Comparison of ENCODE assay signal across 29 cellular contexts in genomic region chr4:95204267-95204835, GRCh38.
DNase-seq lines count a peak whose midpoint lies in the region; ATAC-seq and TF ChIP-seq lines count a peak whose summit lies in the region.
"Had no signal": no experiment of that assay in that cellular context is flagged by ENCODE, and none has a peak within 500 bp of the region (broad histone marks: within the 10 kb centered on the region; RNA-seq: fewer than 3 reads in every experiment).

No MANE protein-coding gene starts in this region.

- ATAC-seq in WTC11: peak; percentile 72
- ATAC-seq in left colon: no peak
- ATAC-seq in GM21825 (IDR thresholded peaks at IDR 0.05; ENCODE audit: unreplicated experiment): no peak
- ATAC-seq: activated CD8-positive, alpha-beta T cell treated with anti-CD3 and anti-CD28 coated beads, Interleukin-2, amount 10 ng/mL, durations not matched to agents 7 days and 5 days; activated T-helper 17 cell treated with anti-CD3 and anti-CD28 coated beads, Interleukin-2, amount 50 U/mL, for 72 hours; esophagus mucosa; Panc1; pancreas; stimulated activated naive CD8-positive, alpha-beta T cell treated with anti-CD3 and anti-CD28 coated beads, Interleukin-15, Interleukin-2, amounts not matched to agents 100 U/mL and 50 U/mL, for 24 hours had no signal

- H3K27me3 ChIP-seq in layer of hippocampus (ENCODE audit: control insufficient read depth, insufficient read depth, low read length) (no peaks in the 10 kb centered on the region), H7 (ENCODE audit: control insufficient read depth, insufficient read depth, low read length) (no peaks in the 10 kb centered on the region)
- H3K27me3 ChIP-seq: cardiac muscle cell, heart right ventricle, pancreas, thyroid gland had no signal

- H3K4me3 ChIP-seq in H7 (ENCODE audit: insufficient read depth, low read depth, low read length): no peak overlapping the region
- H3K4me3 ChIP-seq: cardiac muscle cell, heart right ventricle, pancreas, smooth muscle cell, thyroid gland had no signal

- H3K4me3 Mint-ChIP-seq in WTC11: no peak overlapping the region
- H3K4me3 Mint-ChIP-seq: activated CD8-positive, alpha-beta T cell treated with anti-CD3 and anti-CD28 coated beads, Interleukin-2, amount 10 ng/mL, durations not matched to agents 7 days and 5 days; activated naive CD4-positive, alpha-beta T cell treated with anti-CD3 and anti-CD28 coated beads, Interleukin-2, amount 10 ng/mL, durations not matched to agents 7 days and 5 days; activated T-helper 17 cell treated with anti-CD3 and anti-CD28 coated beads, Interleukin-2, amount 50 U/mL, for 72 hours; CD8-positive, alpha-beta memory T cell; nephron; T-helper 2 cell treated with Interferon-gamma antibody and Interleukin-4, amounts not matched to agents 5 μg/mL and 100 μg/mL, for 36 hours had no signal

- CTCF ChIA-PET in WTC11 (lab: Charles Lee): interaction anchor here (0.6 to 1.9 kb wide), 25 partner anchors 8 to 1139 kb away, joined by 3 to 7 read pairs (median 4); no protein-coding TSS in a partner anchor

- intact Hi-C loops in left colon (cut with DNase I, micrococcal nuclease): no loop called here

- no peak for TF ChIP-seq CTCF in WTC11 (IDR thresholded peaks at IDR 0.05)

- H3K4me1 Mint-ChIP-seq in WTC11: peaks cover 5% of the 10 kb centered on the region
- H3K4me1 Mint-ChIP-seq: activated naive CD4-positive, alpha-beta T cell treated with anti-CD3 and anti-CD28 coated beads, Interleukin-2, amount 10 ng/mL, durations not matched to agents 7 days and 5 days; activated T-helper 17 cell treated with anti-CD3 and anti-CD28 coated beads, Interleukin-2, amount 50 U/mL, for 72 hours; CD8-positive, alpha-beta memory T cell; nephron had no signal

- H3K36me3 Mint-ChIP-seq in WTC11: no peaks in the 10 kb centered on the region
- H3K36me3 Mint-ChIP-seq: activated naive CD4-positive, alpha-beta T cell treated with anti-CD3 and anti-CD28 coated beads, Interleukin-2, amount 10 ng/mL, durations not matched to agents 7 days and 5 days; CD8-positive, alpha-beta memory T cell had no signal

- H3K9me3 Mint-ChIP-seq in WTC11: no peaks in the 10 kb centered on the region
- H3K9me3 Mint-ChIP-seq: activated naive CD4-positive, alpha-beta T cell treated with anti-CD3 and anti-CD28 coated beads, Interleukin-2, amount 10 ng/mL, durations not matched to agents 7 days and 5 days; activated T-helper 17 cell treated with anti-CD3 and anti-CD28 coated beads, Interleukin-2, amount 50 U/mL, for 72 hours; nephron; T-helper 2 cell treated with Interferon-gamma antibody and Interleukin-4, amounts not matched to agents 5 μg/mL and 100 μg/mL, for 36 hours had no signal

- DNase-seq in WTC11 (ENCODE audit: low spot score): no peak
- DNase-seq in caudate nucleus (lab: John Stamatoyannopoulos, UW): peak in 19 of 61 donors; percentile 4 to 59 (median 23)
- no peak for DNase-seq in left colon
- DNase-seq in H7: no peak
- DNase-seq: activated CD8-positive, alpha-beta T cell treated with anti-CD3 and anti-CD28 coated beads, Interleukin-2, amount 10 ng/mL, durations not matched to agents 7 days and 5 days; activated naive CD4-positive, alpha-beta T cell treated with anti-CD3 and anti-CD28 coated beads, Interleukin-2, amount 10 ng/mL, durations not matched to agents 7 days and 5 days; amniotic stem cell; CD8-positive, alpha-beta memory T cell; EL; foreskin melanocyte; heart right ventricle; IMR-90; NCI-H1436 treated with DMSO at 0.1 percent for 48 hours; NCI-H2081 treated with DMSO at 0.1 percent for 48 hours; NCI-H345; pancreas; SHP77 treated with DMSO at 0.1 percent for 48 hours; stimulated activated naive CD8-positive, alpha-beta T cell treated with anti-CD3 and anti-CD28 coated beads, Interleukin-15, Interleukin-2, amounts not matched to agents 100 U/mL and 50 U/mL, for 24 hours; thyroid gland had no signal

- no peak overlapping the region for H3K27ac Mint-ChIP-seq in WTC11
- H3K27ac Mint-ChIP-seq: activated CD8-positive, alpha-beta T cell treated with anti-CD3 and anti-CD28 coated beads, Interleukin-2, amount 10 ng/mL, durations not matched to agents 7 days and 5 days; activated naive CD4-positive, alpha-beta T cell treated with anti-CD3 and anti-CD28 coated beads, Interleukin-2, amount 10 ng/mL, durations not matched to agents 7 days and 5 days; activated T-helper 17 cell treated with anti-CD3 and anti-CD28 coated beads, Interleukin-2, amount 50 U/mL, for 72 hours; CD8-positive, alpha-beta memory T cell; nephron; T-helper 2 cell treated with Interferon-gamma antibody and Interleukin-4, amounts not matched to agents 5 μg/mL and 100 μg/mL, for 36 hours had no signal

- no peaks in the 10 kb centered on the region for H3K27me3 Mint-ChIP-seq in WTC11 (ENCODE audit: low read depth)
- H3K27me3 Mint-ChIP-seq: activated T-helper 17 cell treated with anti-CD3 and anti-CD28 coated beads, Interleukin-2, amount 50 U/mL, for 72 hours had no signal

- peak overlapping the region; percentile 22 for H3K27ac ChIP-seq in caudate nucleus (ENCODE audit: low read depth, low read length)
- H3K27ac ChIP-seq in layer of hippocampus (ENCODE audit: low read depth, low read length): peak overlapping the region; percentile 47
- peak overlapping the region; percentile 81 for H3K27ac ChIP-seq in temporal lobe (ENCODE audit: low read depth, low read length)
- H3K27ac ChIP-seq: cardiac muscle cell, heart right ventricle, pancreas, thyroid gland had no signal

- no peaks in the 10 kb centered on the region for H3K36me3 ChIP-seq in H7 (replicated peaks; ENCODE audit: control insufficient read depth, insufficient read depth, low read length)
- H3K36me3 ChIP-seq: cardiac muscle cell, pancreas had no signal

- POLR2A ChIA-PET in WTC11 (lab: Charles Lee): no interaction called here

TF ChIP-seq in WTC11, 78 proteins besides CTCF, POLR2A, EP300 and RAD21 (continues in another document):
- TF ChIP-seq ZBTB43 (CRISPR knock-in tag; IDR thresholded peaks at IDR 0.05): no peak
- TF ChIP-seq FOXP4 (CRISPR knock-in tag; IDR thresholded peaks at IDR 0.05): no peak
- no peak for TF ChIP-seq SMAD3 (CRISPR knock-in tag; IDR thresholded peaks at IDR 0.05; ENCODE audit: borderline replicate concordance)
- TF ChIP-seq USF2 (CRISPR knock-in tag; IDR thresholded peaks at IDR 0.05): no peak
- no peak for TF ChIP-seq RELA (CRISPR knock-in tag; IDR thresholded peaks at IDR 0.05; ENCODE audit: borderline replicate concordance)
- no peak for TF ChIP-seq MLX (CRISPR knock-in tag; IDR thresholded peaks at IDR 0.05)
- TF ChIP-seq ZNF416 (CRISPR knock-in tag; IDR thresholded peaks at IDR 0.05): no peak

Comparison
In these comparisons a context has a peak if more than half of its experiments do, and no peak if none do; other contexts are left out.
1. H3K27ac ChIP-seq: peak in every context shown above with its lines; median percentile 81 in temporal lobe; 47 in layer of hippocampus; 22 in caudate nucleus.